21 cellular contexts compared by ENCODE assay signal in genomic region chr18:51525453-51526225, GRCh38.
A peak's percentile ranks its signal among the peaks of the same experiment; 100 is the strongest.
DNase-seq lines count a peak whose midpoint lies in the region; ATAC-seq and TF ChIP-seq lines count a peak whose summit lies in the region.
"Had no signal": no experiment of that assay in that cellular context is flagged by ENCODE, and none has a peak within 500 bp of the region (broad histone marks: within the 10 kb centered on the region; RNA-seq: fewer than 3 reads in every experiment).

No MANE protein-coding gene starts in this region.

- no peaks in the 10 kb centered on the region for H3K36me3 ChIP-seq in mammary epithelial cell (ENCODE audit: insufficient read depth, low read length)
- H3K36me3 ChIP-seq in breast epithelium, result no peaks in the 10 kb centered on the region
- no peaks in the 10 kb centered on the region for H3K36me3 ChIP-seq in esophagus muscularis mucosa
- no peaks in the 10 kb centered on the region for H3K36me3 ChIP-seq in thyroid gland
- H3K36me3 ChIP-seq: BLaER1 treated with 17β-estradiol and CSF1 and Interleukin-3, amounts not matched to agents 10 nM and 100 nM had no signal

- no peak for TF ChIP-seq CTCF in mammary epithelial cell (conservative IDR thresholded peaks at IDR 0.05 in 1 of 2, IDR thresholded peaks at IDR 0.05 in 1 of 2; ENCODE audit: extremely low read depth in 1 of 2, insufficient read depth in 1 of 2, low read depth in 1 of 2, low read length in 2 of 2)
- no peak for TF ChIP-seq CTCF in breast epithelium (IDR thresholded peaks at IDR 0.05)
- no peak for TF ChIP-seq CTCF in esophagus muscularis mucosa (IDR thresholded peaks at IDR 0.05)
- no peak for TF ChIP-seq CTCF in thyroid gland (IDR thresholded peaks at IDR 0.05)

- no peak for TF ChIP-seq POLR2A in breast epithelium (IDR thresholded peaks at IDR 0.05)
- no peak for TF ChIP-seq POLR2A in esophagus muscularis mucosa (IDR thresholded peaks at IDR 0.05; ENCODE audit: low read depth)
- TF ChIP-seq POLR2A in thyroid gland (IDR thresholded peaks at IDR 0.05), result no peak

- H3K4me1 ChIP-seq in mammary epithelial cell (ENCODE audit: insufficient read depth, low read length), result peaks cover 78% of the 10 kb centered on the region
- H3K4me1 ChIP-seq in breast epithelium, result no peaks in the 10 kb centered on the region
- no peaks in the 10 kb centered on the region for H3K4me1 ChIP-seq in esophagus muscularis mucosa
- H3K4me1 ChIP-seq in thyroid gland, result no peaks in the 10 kb centered on the region
- H3K4me1 ChIP-seq: A549; BLaER1 treated with 17β-estradiol and CSF1 and Interleukin-3, amounts not matched to agents 10 nM and 100 nM had no signal

- H3K9me3 ChIP-seq in mammary epithelial cell (replicated peaks; ENCODE audit: insufficient read depth, low read length) (no peaks in the 10 kb centered on the region), breast epithelium (no peaks in the 10 kb centered on the region), esophagus muscularis mucosa (no peaks in the 10 kb centered on the region), thyroid gland (no peaks in the 10 kb centered on the region)
- H3K9me3 ChIP-seq: A549; BLaER1 treated with 17β-estradiol and CSF1 and Interleukin-3, amounts not matched to agents 10 nM and 100 nM had no signal

- in situ Hi-C loops in mammary epithelial cell (cut with MboI; ENCODE audit: low sequenced_read_pairs in 2 of 2), result loop anchor here in 1 of 2 donors (25.0 kb wide), 1 partner anchor 238 kb away; no protein-coding TSS in a partner anchor

- CTCF ChIA-PET in mammary epithelial cell (lab: Charles Lee; ENCODE audit: low non-redundant PET), result no interaction called here

- no peaks in the 10 kb centered on the region for H3K79me2 ChIP-seq in mammary epithelial cell (ENCODE audit: insufficient read depth, low read length)

- H3K9ac ChIP-seq in mammary epithelial cell (ENCODE audit: insufficient read depth, low read length), result peak overlapping the region; percentile 8
- H3K9ac ChIP-seq: BLaER1 treated with 17β-estradiol and CSF1 and Interleukin-3, amounts not matched to agents 10 nM and 100 nM had no signal

- peak overlapping the region; percentile 70 for H3K27ac ChIP-seq in mammary epithelial cell (ENCODE audit: insufficient read depth, low read depth, low read length)
- H3K27ac ChIP-seq in breast epithelium, result peak overlapping the region in 1 of 2 donors; percentile 2
- no peak overlapping the region for H3K27ac ChIP-seq in esophagus muscularis mucosa (replicated peaks in 1 of 4)
- H3K27ac ChIP-seq in thyroid gland, result no peak overlapping the region
- H3K27ac ChIP-seq: 22Rv1; A549; BLaER1 treated with 17β-estradiol and CSF1 and Interleukin-3, amounts not matched to agents 10 nM and 100 nM had no signal

- peak overlapping the region; percentile 37 for H3K4me2 ChIP-seq in mammary epithelial cell (ENCODE audit: insufficient read depth, low read depth, low read length)
- H3K4me2 ChIP-seq: A549; BLaER1 treated with 17β-estradiol and CSF1 and Interleukin-3, amounts not matched to agents 10 nM and 100 nM had no signal

- no peaks in the 10 kb centered on the region for H4K20me1 ChIP-seq in mammary epithelial cell (ENCODE audit: insufficient read depth, low read length)
- H4K20me1 ChIP-seq: BLaER1 treated with 17β-estradiol and CSF1 and Interleukin-3, amounts not matched to agents 10 nM and 100 nM had no signal

- dilution Hi-C loops in mammary epithelial cell (cut with HindIII; ENCODE audit: low sequenced_read_pairs), result no loop called here

- no peak overlapping the region for H3K4me3 ChIP-seq in mammary epithelial cell (replicated peaks in 1 of 3; ENCODE audit: insufficient read depth in 1 of 3, low read depth in 2 of 3, low read length in 3 of 3)
- no peak overlapping the region for H3K4me3 ChIP-seq in breast epithelium
- no peak overlapping the region for H3K4me3 ChIP-seq in esophagus muscularis mucosa
- no peak overlapping the region for H3K4me3 ChIP-seq in thyroid gland (replicated peaks in 1 of 3)
- H3K4me3 ChIP-seq: A549; BLaER1 treated with 17β-estradiol and CSF1 and Interleukin-3, amounts not matched to agents 10 nM and 100 nM; GM12878 had no signal

- peak overlapping the region; percentile 48 for H2AFZ ChIP-seq in mammary epithelial cell (ENCODE audit: low read depth, low read length)

- BruUV-seq in mammary epithelial cell (replicated peaks; lab: Mats Ljungman, UMichigan), result no TSS peak

- 5% methylated on average over 4 of the region's 4 CpGs for WGBS in mammary epithelial cell (ENCODE audit: low coverage, missing lambda C conversion rate)
- WGBS in esophagus muscularis mucosa, result 76% methylated on average over 4 of the region's 4 CpGs
- WGBS in thyroid gland, 2 donors, result 68 to 76% methylated on average over 4 of the region's 4 CpGs

- ATAC-seq in HG03342 (IDR thresholded peaks at IDR 0.05; ENCODE audit: unreplicated experiment) (no peak), GM19328 (IDR thresholded peaks at IDR 0.05; ENCODE audit: unreplicated experiment) (no peak)
- ATAC-seq: A549; CD8-positive, alpha-beta T cell; GM12878; HCT116 had no signal

- intact Hi-C loops in mammary epithelial cell (cut with micrococcal nuclease), result loop anchor here (10.0 kb wide), 2 partner anchors 89 to 709 kb away; no protein-coding TSS in a partner anchor
- intact Hi-C loops in breast epithelium (cut with DNase I; ENCODE audit: low total_unique reads), result no loop called here
- intact Hi-C loops in esophagus muscularis mucosa (cut with DNase I), result no loop called here
- intact Hi-C loops in thyroid gland (cut with DNase I), result no loop called here

- DNase-seq in mammary epithelial cell (peak; percentile 84), breast epithelium (ENCODE audit: low spot score in 2 of 2) (no peak), esophagus muscularis mucosa (ENCODE audit: extremely low spot score) (peak; percentile 85), kidney tubule cell (ENCODE audit: low spot score) (peak; percentile 15), T-helper 9 cell (no peak), thyroid gland (no peak)
- DNase-seq: CD8-positive, alpha-beta T cell; COR-L47; DMS 273 treated with DMSO at 0.1 percent for 48 hours; DMS53; DND-41; EL; GOT3; H7 had no signal

- no peak for TF ChIP-seq EP300 in esophagus muscularis mucosa (IDR thresholded peaks at IDR 0.05)

- H3K27me3 ChIP-seq in mammary epithelial cell (ENCODE audit: insufficient read depth, low read length) (no peaks in the 10 kb centered on the region), breast epithelium (no peaks in the 10 kb centered on the region), esophagus muscularis mucosa (no peaks in the 10 kb centered on the region), thyroid gland (no peaks in the 10 kb centered on the region)
- H3K27me3 ChIP-seq: BLaER1 treated with 17β-estradiol and CSF1 and Interleukin-3, amounts not matched to agents 10 nM and 100 nM had no signal

Comparison
In these comparisons a context has a peak if more than half of its experiments do, and no peak if none do; other contexts are left out.
1. DNase-seq: peak in mammary epithelial cell (single experiment), esophagus muscularis mucosa (single experiment) and kidney tubule cell (single experiment); none in breast epithelium (0 of 2), T-helper 9 cell (single experiment) and thyroid gland (0 of 2).